In the genomic region with DNA sequence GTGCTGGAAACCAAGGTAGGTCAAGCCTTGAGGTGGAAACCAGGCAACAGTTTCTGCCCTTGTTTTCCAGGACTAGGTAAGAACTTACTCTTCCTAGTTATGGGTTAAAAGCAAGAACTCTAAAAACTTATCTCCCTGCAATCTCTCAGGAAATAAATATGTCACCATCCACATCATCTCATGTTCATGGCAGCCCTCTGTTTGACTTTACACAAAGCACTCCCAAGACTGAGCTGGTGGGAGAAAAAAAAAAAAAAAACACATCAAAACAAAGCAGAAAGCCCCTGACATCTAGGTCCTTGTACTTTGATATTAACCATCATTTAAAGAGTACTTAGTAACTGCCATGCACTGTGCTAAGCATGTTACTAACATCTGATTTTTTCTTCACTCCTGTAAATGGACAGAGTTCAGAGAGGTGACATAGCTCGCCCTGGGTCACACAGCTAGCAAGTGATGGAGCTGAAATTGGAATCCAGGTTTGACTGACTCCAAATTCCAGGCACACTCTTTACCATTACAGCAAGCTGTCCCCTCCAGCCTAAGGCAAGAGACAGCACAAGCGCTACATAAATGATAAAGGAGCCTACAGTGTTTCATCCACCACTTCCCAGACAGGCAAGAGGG, we compare ENCODE assay signal across 13 cellular contexts.
A peak's percentile ranks its signal among the peaks of the same experiment; 100 is the strongest.
DNase-seq lines count a peak whose midpoint lies in the region; ATAC-seq and TF ChIP-seq lines count a peak whose summit lies in the region.
"Had no signal": no experiment of that assay in that cellular context is flagged by ENCODE, and none has a peak within 500 bp of the region (broad histone marks: within the 10 kb centered on the region; RNA-seq: fewer than 3 reads in every experiment).

No MANE protein-coding gene starts in this region.

- no peak for ATAC-seq in lower lobe of right lung
- ATAC-seq: GM12878 had no signal

- DNase-seq in LNCaP clone FGC (ENCODE audit: low read depth) (no peak), lower lobe of right lung (no peak), NCI-H524 (lab: John Stamatoyannopoulos, UW) (no peak), NCI-H1436 treated with DMSO at 0.1 percent for 48 hours (lab: John Stamatoyannopoulos, UW) (no peak), iPS-NIHi7 (ENCODE audit: extremely low spot score) (no peak)
- DNase-seq: activated CD4-positive, alpha-beta T cell treated with anti-CD3 and anti-CD28 coated beads for 48 hours; GDM1; HFFc6; KG1; SW 1271 had no signal

- H3K4me3 ChIP-seq in LNCaP clone FGC (ENCODE audit: low read depth, low read length) (peak overlapping the region; percentile 30), lower lobe of right lung (no peak overlapping the region), stomach smooth muscle (ENCODE audit: low read length in 2 of 2) (no peak overlapping the region)
- H3K4me3 ChIP-seq: GM12878 had no signal

- H3K9me3 ChIP-seq in lower lobe of right lung (no peaks in the 10 kb centered on the region), stomach smooth muscle (ENCODE audit: control insufficient read depth in 2 of 2, low read length in 2 of 2) (no peaks in the 10 kb centered on the region)

- H3K36me3 ChIP-seq in lower lobe of right lung (no peaks in the 10 kb centered on the region), stomach smooth muscle (ENCODE audit: control insufficient read depth in 2 of 2, insufficient read depth in 2 of 2, low read length in 2 of 2) (no peaks in the 10 kb centered on the region)

- no peak overlapping the region for H3K9ac ChIP-seq in stomach smooth muscle (ENCODE audit: low read length in 2 of 2)

- no peak for TF ChIP-seq CTCF in LNCaP clone FGC (IDR thresholded peaks at IDR 0.05; ENCODE audit: control insufficient read depth, extremely low read depth, insufficient read depth)
- TF ChIP-seq CTCF in VCaP (conservative IDR thresholded peaks at IDR 0.05), result no peak
- TF ChIP-seq CTCF in lower lobe of right lung (IDR thresholded peaks at IDR 0.05), result no peak

- H3K27me3 ChIP-seq in lower lobe of right lung (ENCODE audit: low read depth) (no peaks in the 10 kb centered on the region), stomach smooth muscle (ENCODE audit: control insufficient read depth in 1 of 2, insufficient read depth in 2 of 2, low read length in 2 of 2) (no peaks in the 10 kb centered on the region)

- H3K4me1 ChIP-seq in lower lobe of right lung (peaks cover 30% of the 10 kb centered on the region), stomach smooth muscle (ENCODE audit: control insufficient read depth, insufficient read depth, low read length) (peaks cover 18% of the 10 kb centered on the region)

- intact Hi-C loops in lower lobe of right lung (cut with DNase I), result no loop called here

- peak overlapping the region; percentile 100 for H3K27ac ChIP-seq in VCaP
- peak overlapping the region; percentile 83 for H3K27ac ChIP-seq in lower lobe of right lung
- H3K27ac ChIP-seq in stomach smooth muscle (ENCODE audit: low read length), result peak overlapping the region; percentile 46

Comparison
In these comparisons a context has a peak if more than half of its experiments do, and no peak if none do; other contexts are left out.
1. H3K27ac ChIP-seq: peak in every context shown above with its lines; median percentile 100 in VCaP; 83 in lower lobe of right lung; 46 in stomach smooth muscle.